14 cellular contexts compared by ENCODE assay signal in the genomic region with DNA sequence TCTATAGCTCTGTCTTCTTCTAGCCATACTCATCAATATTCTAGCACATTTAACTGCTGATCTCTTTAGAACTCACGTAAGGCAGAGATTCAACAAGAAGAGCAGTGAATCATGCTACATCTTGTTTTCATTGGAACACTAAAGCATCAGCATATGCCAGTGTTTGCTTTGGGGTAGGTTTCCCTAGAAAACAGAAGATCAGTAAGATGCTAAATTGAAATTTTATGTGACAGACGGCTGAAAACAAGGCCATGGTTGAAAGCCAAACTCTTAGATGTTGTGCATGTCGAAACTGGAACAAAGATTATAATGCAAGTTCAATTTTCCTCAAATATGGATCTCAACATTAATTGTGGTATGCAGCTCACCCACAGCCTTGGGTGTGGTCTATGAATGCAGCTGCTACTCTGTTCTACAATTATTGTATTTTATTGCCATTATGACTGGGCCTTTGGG.
DNase-seq lines count a peak whose midpoint lies in the region; ATAC-seq and TF ChIP-seq lines count a peak whose summit lies in the region.
"Had no signal": no experiment of that assay in that cellular context is flagged by ENCODE, and none has a peak within 500 bp of the region (broad histone marks: within the 10 kb centered on the region; RNA-seq: fewer than 3 reads in every experiment).

No MANE protein-coding gene starts in this region.

- no peaks in the 10 kb centered on the region for H3K9me3 Mint-ChIP-seq in osteocyte (ENCODE audit: unreplicated experiment)

- H3K4me1 Mint-ChIP-seq in osteocyte (ENCODE audit: unreplicated experiment), result peaks cover 64% of the 10 kb centered on the region

- H3K27me3 ChIP-seq in SJCRH30, result no peaks in the 10 kb centered on the region
- H3K27me3 ChIP-seq in fibroblast of lung (ENCODE audit: control insufficient read depth, insufficient read depth, low read length), result no peaks in the 10 kb centered on the region
- H3K27me3 ChIP-seq: adrenal gland, BE2C, pancreas had no signal

- H3K4me2 ChIP-seq in fibroblast of lung (ENCODE audit: extremely low read depth, insufficient read depth, low read length), result no peak overlapping the region

- peaks cover 5% of the 10 kb centered on the region for H3K36me3 Mint-ChIP-seq in osteocyte (ENCODE audit: unreplicated experiment)

- H3K27ac Mint-ChIP-seq in osteocyte (ENCODE audit: unreplicated experiment), result peak overlapping the region; percentile 88

- H3K27me3 Mint-ChIP-seq in osteocyte (ENCODE audit: unreplicated experiment), result no peaks in the 10 kb centered on the region

- 0 out of 2 replicates have a peak, but pooled peaks cover 5% of the 10 kb centered on the region for H3K9me3 ChIP-seq in SJCRH30 (replicated peaks)
- no peaks in the 10 kb centered on the region for H3K9me3 ChIP-seq in fibroblast of lung (ENCODE audit: control insufficient read depth, insufficient read depth, low read depth, low read length)
- H3K9me3 ChIP-seq: adrenal gland, BE2C, pancreas had no signal

- TF ChIP-seq CTCF in fibroblast of lung (conservative IDR thresholded peaks at IDR 0.05 in 1 of 2, IDR thresholded peaks at IDR 0.05 in 1 of 2; ENCODE audit: low read depth in 1 of 2, low read length in 2 of 2) (no peak), osteocyte (IDR thresholded peaks at IDR 0.05) (no peak)

- ATAC-seq in GM21381 (IDR thresholded peaks at IDR 0.05; ENCODE audit: unreplicated experiment), result no peak

- H2AFZ ChIP-seq in fibroblast of lung (ENCODE audit: low read length), result no peak overlapping the region

- no peaks in the 10 kb centered on the region for H3K36me3 ChIP-seq in SJCRH30
- H3K36me3 ChIP-seq in fibroblast of lung (ENCODE audit: control insufficient read depth, insufficient read depth, low read length), result no peaks in the 10 kb centered on the region
- H3K36me3 ChIP-seq: adrenal gland, BE2C, pancreas had no signal

- H3K27ac ChIP-seq in SJCRH30, result no peak overlapping the region
- H3K27ac ChIP-seq in fibroblast of lung (ENCODE audit: insufficient read depth, low read length), result no peak overlapping the region
- H3K27ac ChIP-seq: adrenal gland, HL-60, pancreas had no signal

- peaks cover 9% of the 10 kb centered on the region for H3K79me2 ChIP-seq in fibroblast of lung (ENCODE audit: control insufficient read depth, insufficient read depth, low read length)

- H4K20me1 ChIP-seq in fibroblast of lung (ENCODE audit: control insufficient read depth, extremely low read depth, insufficient read depth, low read length), result no peaks in the 10 kb centered on the region

- H3K4me3 Mint-ChIP-seq in osteocyte (ENCODE audit: unreplicated experiment), result peak overlapping the region; percentile 19

- no peak overlapping the region for H3K9ac ChIP-seq in fibroblast of lung (ENCODE audit: insufficient read depth, low read length)

- H3K4me1 ChIP-seq in SJCRH30 (peaks cover 15% of the 10 kb centered on the region), fibroblast of lung (ENCODE audit: control insufficient read depth, extremely low read depth, insufficient read depth, low read length) (peaks cover 5% of the 10 kb centered on the region)

- DNase-seq in ELR (ENCODE audit: low read depth) (peak; percentile 6), SJCRH30 (peak; percentile 13 to 26), fibroblast of lung (ENCODE audit: low read depth in 2 of 2) (peak; percentile 65 to 74), osteocyte (ENCODE audit: extremely low spot score, unreplicated experiment) (no peak), NCI-H526 treated with DMSO at 0.1 percent for 48 hours (lab: John Stamatoyannopoulos, UW) (no peak), GM19238 (ENCODE audit: insufficient read length, low spot score) (no peak)
- DNase-seq in stimulated activated CD8-positive, alpha-beta memory T cell treated with anti-CD3 and anti-CD28 coated beads, Interleukin-4, amount 100 ng/mL, for 48 hours, result no peak
- DNase-seq: activated CD4-positive, alpha-beta T cell treated with anti-CD3 and anti-CD28 coated beads for 1 hour; adrenal gland; BE2C; pancreas; T-helper 1 cell had no signal

- H3K4me3 ChIP-seq in SJCRH30 (no peak overlapping the region), fibroblast of lung (replicated peaks in 1 of 4; ENCODE audit: control extremely low read depth in 1 of 4, insufficient read depth in 1 of 4, low read depth in 3 of 4, low read length in 4 of 4) (no peak overlapping the region)
- H3K4me3 ChIP-seq: adrenal gland, pancreas had no signal

Comparison
In these comparisons a context has a peak if more than half of its experiments do, and no peak if none do; other contexts are left out.
1. DNase-seq: peak in ELR (single experiment), SJCRH30 (2 of 2) and fibroblast of lung (2 of 2); none in osteocyte (single experiment), stimulated activated CD8-positive, alpha-beta memory T cell treated with anti-CD3 and anti-CD28 coated beads, Interleukin-4, amount 100 ng/mL, for 48 hours (single experiment), NCI-H526 treated with DMSO at 0.1 percent for 48 hours (single experiment) and GM19238 (single experiment).